ENCODE assay signal across 8 cellular contexts in genomic region chr10:95183451-95184230, GRCh38. TPM values are rescaled to one million over a fixed set of nuclear protein-coding genes. Genes with fewer than 3 reads are reported as not detected.
DNase-seq lines count a peak whose midpoint lies in the region; ATAC-seq, FAIRE-seq and TF ChIP-seq lines count a peak whose summit lies in the region.

No MANE protein-coding gene starts in this region.

- H3K4me1 ChIP-seq in KMS-11 (ENCODE audit: low read depth, poor library complexity, severe bottlenecking) (peaks cover 8% of the 10 kb centered on the region), pancreas (peaks cover 18 to 35% (median 20%) of the 10 kb centered on the region in 3 donors)

- H3K9me3 Mint-ChIP-seq in activated naive CD4-positive, alpha-beta T cell treated with anti-CD3 and anti-CD28 coated beads, Interleukin-2, amount 50 U/mL, for 24 hours: no peaks in the 10 kb centered on the region
- no peaks in the 10 kb centered on the region for H3K9me3 Mint-ChIP-seq in type B pancreatic cell

- H4K20me1 ChIP-seq in KMS-11 (ENCODE audit: insufficient read depth): no peaks in the 10 kb centered on the region

- H3K36me3 ChIP-seq in KMS-11 (ENCODE audit: insufficient read depth) (no peaks in the 10 kb centered on the region), SK-N-MC (ENCODE audit: insufficient read depth, low read length) (no peaks in the 10 kb centered on the region), pancreas (no peaks in the 10 kb centered on the region)

- H2AFZ ChIP-seq in KMS-11 (ENCODE audit: low read depth): peak overlapping the region; percentile 71

- peaks cover 19% of the 10 kb centered on the region for H3K27me3 Mint-ChIP-seq in activated naive CD4-positive, alpha-beta T cell treated with anti-CD3 and anti-CD28 coated beads, Interleukin-2, amount 50 U/mL, for 24 hours
- no peaks in the 10 kb centered on the region for H3K27me3 Mint-ChIP-seq in type B pancreatic cell

- TF ChIP-seq CTCF in KMS-11 (conservative IDR thresholded peaks at IDR 0.05; ENCODE audit: low read depth, low read length): peak; percentile 79
- peak; percentile 97 to 100 (median 99) for TF ChIP-seq CTCF in pancreas (IDR thresholded peaks at IDR 0.05)
- peak; percentile 98 for TF ChIP-seq CTCF in type B pancreatic cell (conservative IDR thresholded peaks at IDR 0.05)

- H3K36me3 Mint-ChIP-seq in activated naive CD4-positive, alpha-beta T cell treated with anti-CD3 and anti-CD28 coated beads, Interleukin-2, amount 50 U/mL, for 24 hours: no peaks in the 10 kb centered on the region
- no peaks in the 10 kb centered on the region for H3K36me3 Mint-ChIP-seq in type B pancreatic cell

- H3K79me2 ChIP-seq in KMS-11 (ENCODE audit: insufficient read depth, low read depth): no peaks in the 10 kb centered on the region

- peak overlapping the region; percentile 70 for H3K4me2 ChIP-seq in KMS-11

- WGBS in pancreas, 2 donors: 3 to 6% methylated on average over 41 to 80 of the region's 80 CpGs

- ATAC-seq in GM21786 (IDR thresholded peaks at IDR 0.05; ENCODE audit: unreplicated experiment) (peak; percentile 91), Right ventricle myocardium inferior (peak; percentile 98), pancreas (peak; percentile 97 to 99 (median 97))

- H3K4me3 ChIP-seq in KMS-11 (IDR thresholded peaks at IDR 0.05; ENCODE audit: insufficient read depth, low read depth, low read length): peak overlapping the region; percentile 51
- H3K4me3 ChIP-seq in SK-N-MC: peak overlapping the region; percentile 45
- peak overlapping the region; percentile 35 to 69 (median 53) for H3K4me3 ChIP-seq in pancreas

- H3K4me3 Mint-ChIP-seq in activated naive CD4-positive, alpha-beta T cell treated with anti-CD3 and anti-CD28 coated beads, Interleukin-2, amount 50 U/mL, for 24 hours: peak overlapping the region; percentile 52
- peak overlapping the region; percentile 85 for H3K4me3 Mint-ChIP-seq in type B pancreatic cell

- H3K27ac ChIP-seq in KMS-11 (peak overlapping the region; percentile 53), SK-N-MC (no peak overlapping the region), pancreas (peak overlapping the region; percentile 87 to 98 (median 94))

- no peaks in the 10 kb centered on the region for H3K9me3 ChIP-seq in SK-N-MC (ENCODE audit: low read depth, low read length)
- no peaks in the 10 kb centered on the region for H3K9me3 ChIP-seq in pancreas

- H3K27ac Mint-ChIP-seq in activated naive CD4-positive, alpha-beta T cell treated with anti-CD3 and anti-CD28 coated beads, Interleukin-2, amount 50 U/mL, for 24 hours: no peak overlapping the region
- peak overlapping the region; percentile 54 for H3K27ac Mint-ChIP-seq in type B pancreatic cell

- DNase-seq in G401 (ENCODE audit: low spot score) (peak; percentile 51), SK-N-MC (ENCODE audit: low read depth, low spot score) (no peak), Right ventricle myocardium inferior (ENCODE audit: missing footprints) (peak; percentile 93), pancreas (peak; percentile 83 to 99 (median 94)), type B pancreatic cell (ENCODE audit: extremely low spot score, unreplicated experiment) (peak; percentile 90)

- no peaks in the 10 kb centered on the region for H3K27me3 ChIP-seq in KMS-11 (ENCODE audit: insufficient read depth, low read depth)
- H3K27me3 ChIP-seq in pancreas: no peaks in the 10 kb centered on the region

- in situ Hi-C loops in G401 (cut with HindIII; ENCODE audit: low sequenced_read_pairs): no loop called here

- peak overlapping the region; percentile 83 for H3K9ac ChIP-seq in KMS-11
- H3K9ac ChIP-seq in SK-N-MC (ENCODE audit: insufficient read length): no peak overlapping the region

- intact Hi-C loops in Right ventricle myocardium inferior (cut with DNase I): loop anchor here (1.0 to 5.0 kb wide), 2 partner anchors 63 to 179 kb away; no protein-coding TSS in a partner anchor
- intact Hi-C loops in pancreas (cut with DNase I): no loop called here

- H3K4me1 Mint-ChIP-seq in activated naive CD4-positive, alpha-beta T cell treated with anti-CD3 and anti-CD28 coated beads, Interleukin-2, amount 50 U/mL, for 24 hours: no peaks in the 10 kb centered on the region
- H3K4me1 Mint-ChIP-seq in type B pancreatic cell (ENCODE audit: unreplicated experiment): peaks cover 10% of the 10 kb centered on the region

- FAIRE-seq in pancreas (lab: Jason Lieb, UNC): no peak

RNA-seq across cellular contexts. Expression of gene ACSM6, which starts 10.4 kb away (rescaled TPM):
- not detected in 2 replicates for total RNA-seq in G401 (2014; rRNA removed; shearing (Covaris generic))
- total RNA-seq in Right ventricle myocardium inferior: not detected
- 1 to 10 TPM in 5 of 6 donors, under 1 TPM in 1; 0.51 to 4.3 (median 1.8) TPM for total RNA-seq in pancreas
- 1 to 10 TPM in 1 of 2 donors, under 1 TPM in 1; 0.87 to 1.6 TPM for polyA plus RNA-seq in pancreas
- total RNA-seq in type B pancreatic cell (ENCODE audit: low replicate concordance): not detected in 2 replicates
